Comparison of ENCODE assay signal across 1 cellular context in the genomic region with DNA sequence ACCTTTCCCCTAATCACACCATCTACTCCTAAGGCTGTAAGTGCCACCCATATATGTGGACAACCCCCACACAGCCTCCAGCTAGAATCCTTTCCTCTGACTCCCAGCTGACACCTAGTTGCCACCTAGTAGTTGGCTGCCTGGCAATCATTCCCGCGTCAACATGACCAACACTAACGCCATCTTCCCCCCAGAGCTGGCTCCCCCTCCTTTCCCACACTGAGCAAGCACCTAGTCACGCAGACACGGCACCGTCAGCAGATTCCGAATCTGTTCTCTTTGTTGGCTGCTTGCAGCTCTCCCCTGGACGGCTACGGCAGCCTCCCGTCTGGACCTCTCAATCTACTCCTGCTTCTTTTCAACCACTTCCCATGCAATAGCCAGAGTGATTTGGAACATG.
TF ChIP-seq lines count a peak whose summit lies in the region.

No MANE protein-coding gene starts in this region.

TF ChIP-seq in HCT116, 20 proteins besides CTCF, POLR2A, EP300 and RAD21 (continued from another document):
- TF ChIP-seq, protein P1, sequence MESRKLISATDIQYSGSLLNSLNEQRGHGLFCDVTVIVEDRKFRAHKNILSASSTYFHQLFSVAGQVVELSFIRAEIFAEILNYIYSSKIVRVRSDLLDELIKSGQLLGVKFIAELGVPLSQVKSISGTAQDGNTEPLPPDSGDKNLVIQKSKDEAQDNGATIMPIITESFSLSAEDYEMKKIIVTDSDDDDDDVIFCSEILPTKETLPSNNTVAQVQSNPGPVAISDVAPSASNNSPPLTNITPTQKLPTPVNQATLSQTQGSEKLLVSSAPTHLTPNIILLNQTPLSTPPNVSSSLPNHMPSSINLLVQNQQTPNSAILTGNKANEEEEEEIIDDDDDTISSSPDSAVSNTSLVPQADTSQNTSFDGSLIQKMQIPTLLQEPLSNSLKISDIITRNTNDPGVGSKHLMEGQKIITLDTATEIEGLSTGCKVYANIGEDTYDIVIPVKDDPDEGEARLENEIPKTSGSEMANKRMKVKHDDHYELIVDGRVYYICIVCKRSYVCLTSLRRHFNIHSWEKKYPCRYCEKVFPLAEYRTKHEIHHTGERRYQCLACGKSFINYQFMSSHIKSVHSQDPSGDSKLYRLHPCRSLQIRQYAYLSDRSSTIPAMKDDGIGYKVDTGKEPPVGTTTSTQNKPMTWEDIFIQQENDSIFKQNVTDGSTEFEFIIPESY (IDR thresholded peaks at IDR 0.05; ENCODE audit: extremely low read depth, insufficient replicate concordance, low read length): no peak
- TF ChIP-seq SRF (IDR thresholded peaks at IDR 0.05; ENCODE audit: low read depth): no peak
